1 cellular context compared by ENCODE assay signal in the genomic region with DNA sequence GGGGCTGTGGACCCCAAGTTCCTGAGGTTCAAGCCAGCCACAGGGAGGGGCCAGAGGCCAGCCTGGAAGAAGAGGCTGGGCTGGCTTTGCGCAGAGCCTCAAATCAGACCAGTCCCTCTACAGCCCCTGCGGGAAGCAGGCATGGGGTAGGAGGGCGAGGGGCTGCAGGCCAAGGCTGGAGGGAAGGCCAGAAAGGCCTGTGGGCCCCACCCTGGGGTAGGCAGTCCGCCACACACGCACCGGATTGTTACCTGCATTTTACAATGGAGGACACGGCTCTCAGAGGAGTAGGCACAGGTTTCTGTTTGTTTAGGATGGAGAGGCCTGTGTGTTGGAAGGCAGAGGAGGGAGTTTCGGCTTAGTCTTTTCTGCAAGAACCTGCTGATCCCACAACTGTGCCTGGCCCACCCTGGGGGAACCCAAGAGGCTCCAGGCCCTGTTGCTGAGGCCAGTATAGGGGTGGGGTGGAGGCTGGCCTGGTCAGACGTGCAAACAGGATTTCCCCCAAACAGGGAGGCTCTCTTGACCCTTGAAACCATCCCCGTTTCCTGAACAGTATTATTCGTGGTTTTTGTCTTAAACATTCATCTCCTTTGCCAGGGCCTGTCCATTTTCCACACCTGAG.
TF ChIP-seq lines count a peak whose summit lies in the region.

No MANE protein-coding gene starts in this region.

TF ChIP-seq in endothelial cell of umbilical vein, 7 proteins besides CTCF, POLR2A, EP300 and RAD21:
- TF ChIP-seq JUN (IDR thresholded peaks at IDR 0.05; ENCODE audit: borderline replicate concordance, insufficient read depth, insufficient read length, low read depth): no peak
- TF ChIP-seq POLR2AphosphoS5 (IDR thresholded peaks at IDR 0.05; ENCODE audit: insufficient read depth, low read depth, low read length): no peak
- no peak for TF ChIP-seq GATA2 (IDR thresholded peaks at IDR 0.05; ENCODE audit: insufficient read depth, insufficient read length, low read depth, low read length)
- TF ChIP-seq MYC (IDR thresholded peaks at IDR 0.05; ENCODE audit: low read depth, low read length): no peak
- TF ChIP-seq EZH2 (IDR thresholded peaks at IDR 0.05; ENCODE audit: borderline replicate concordance, low read depth, low read length, severe bottlenecking): no peak
- TF ChIP-seq, protein P1, sequence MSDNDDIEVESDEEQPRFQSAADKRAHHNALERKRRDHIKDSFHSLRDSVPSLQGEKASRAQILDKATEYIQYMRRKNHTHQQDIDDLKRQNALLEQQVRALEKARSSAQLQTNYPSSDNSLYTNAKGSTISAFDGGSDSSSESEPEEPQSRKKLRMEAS (IDR thresholded peaks at IDR 0.05; ENCODE audit: insufficient read depth, insufficient read length): no peak
- no peak for TF ChIP-seq FOS (IDR thresholded peaks at IDR 0.05; ENCODE audit: borderline replicate concordance, insufficient read depth, low read length)
